8 cellular contexts compared by ENCODE assay signal in the genomic region with DNA sequence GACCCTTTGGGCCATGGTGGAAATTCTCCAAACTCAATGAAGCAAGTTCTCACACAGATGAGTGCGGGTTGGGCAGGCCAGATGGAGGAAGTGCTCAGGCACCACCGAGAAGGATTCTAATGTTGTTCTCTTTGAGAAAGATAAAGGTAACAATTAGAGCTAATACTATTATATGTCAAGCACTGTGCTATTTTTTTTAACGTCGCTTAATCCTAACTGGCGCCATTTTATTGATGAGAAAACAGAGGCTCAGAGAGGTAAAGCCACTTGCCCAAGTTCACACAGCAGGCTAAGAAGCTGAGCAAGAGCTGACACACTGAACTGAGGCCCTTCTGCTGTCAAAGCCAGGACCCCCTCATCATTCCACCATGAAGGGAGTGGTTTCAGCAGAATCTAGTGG. TPM values are rescaled to one million over a fixed set of nuclear protein-coding genes. Genes with fewer than 3 reads are reported as not detected.
DNase-seq lines count a peak whose midpoint lies in the region; ATAC-seq and TF ChIP-seq lines count a peak whose summit lies in the region.

No MANE protein-coding gene starts in this region.

- peak overlapping the region; percentile 92 for H3K4me3 Mint-ChIP-seq in progenitor cell of endocrine pancreas (ENCODE audit: low read depth)

- no TSS peak for BruUV-seq in Panc1 (replicated peaks; lab: Mats Ljungman, UMichigan)

- peaks cover 33% of the 10 kb centered on the region for H3K4me1 Mint-ChIP-seq in progenitor cell of endocrine pancreas (ENCODE audit: low read depth)

- peaks cover 61% of the 10 kb centered on the region for H3K4me1 ChIP-seq in Panc1 (ENCODE audit: control insufficient read depth, insufficient read depth, low read length)

- H3K27ac ChIP-seq in Panc1 (ENCODE audit: low read length): peak overlapping the region; percentile 83

- no peak for TF ChIP-seq CTCF in GM12864 (IDR thresholded peaks at IDR 0.05; ENCODE audit: low read depth, low read length, missing control alignments)
- TF ChIP-seq CTCF in Panc1 (IDR thresholded peaks at IDR 0.05): no peak
- no peak for TF ChIP-seq CTCF in epithelial cell of proximal tubule (conservative IDR thresholded peaks at IDR 0.05; ENCODE audit: low read depth, low read length)
- no peak for TF ChIP-seq CTCF in progenitor cell of endocrine pancreas (IDR thresholded peaks at IDR 0.05; ENCODE audit: unreplicated experiment)

- peaks cover 16% of the 10 kb centered on the region for H3K36me3 ChIP-seq in Panc1 (ENCODE audit: control insufficient read depth, insufficient read depth, low read length)

- peak overlapping the region; percentile 82 for H3K4me3 ChIP-seq in GM12864 (ENCODE audit: low read depth, low read length)
- H3K4me3 ChIP-seq in Panc1 (ENCODE audit: low read depth in 2 of 2, low read length in 2 of 2): peak overlapping the region; percentile 35 to 52
- H3K4me3 ChIP-seq in epithelial cell of proximal tubule (ENCODE audit: low read depth, low read length): peak overlapping the region; percentile 81

- in situ Hi-C loops in Panc1 (cut with HindIII; ENCODE audit: low pct_unique_long_range_greater_than_20kb, low sequenced_read_pairs): loop anchor here (10.0 kb wide), 1 partner anchor 210 kb away; the partner anchor contains the start of gene ZNF780B

- no peaks in the 10 kb centered on the region for H3K9me3 Mint-ChIP-seq in progenitor cell of endocrine pancreas (ENCODE audit: low read depth)

- H3K27me3 ChIP-seq in Panc1 (ENCODE audit: control insufficient read depth, insufficient read depth, low read length): no peaks in the 10 kb centered on the region

- no peak for ATAC-seq in Panc1
- no peak for ATAC-seq in left lobe of liver
- no peak for ATAC-seq in HG03378 (IDR thresholded peaks at IDR 0.05; ENCODE audit: unreplicated experiment)

- peaks cover 2% of the 10 kb centered on the region for H3K36me3 Mint-ChIP-seq in progenitor cell of endocrine pancreas (ENCODE audit: insufficient read depth)

- CTCF ChIA-PET in Panc1 (lab: Charles Lee): interaction anchor here (0.5 to 7.7 kb wide), 34 partner anchors 12 to 1211 kb away, joined by 3 to 357 read pairs (median 6); partner anchors contain the start of genes DYRK1B, EID2B and PSMC4

- peaks cover 3% of the 10 kb centered on the region for H3K27me3 Mint-ChIP-seq in progenitor cell of endocrine pancreas

- H3K27ac Mint-ChIP-seq in progenitor cell of endocrine pancreas: peak overlapping the region; percentile 15

- POLR2A ChIA-PET in Panc1 (lab: Charles Lee): interaction anchor here (0.6 to 6.8 kb wide), 25 partner anchors 12 to 1493 kb away, joined by 3 to 177 read pairs (median 6); partner anchors contain the start of genes DYRK1B, PSMC4 and ZNF546

- DNase-seq in GM12864 (ENCODE audit: low read depth) (no peak), Panc1 (ENCODE audit: low read depth, low spot score) (no peak), epithelial cell of proximal tubule (ENCODE audit: low read depth) (no peak), progenitor cell of endocrine pancreas (ENCODE audit: low spot score, unreplicated experiment) (no peak), left lobe of liver (ENCODE audit: low spot score) (no peak), NCI-H1105 treated with DMSO at 0.1 percent for 48 hours (lab: John Stamatoyannopoulos, UW) (no peak), cerebellar cortex (ENCODE audit: low spot score) (no peak)

- intact Hi-C loops in Panc1 (cut with micrococcal nuclease; ENCODE audit: unreplicated experiment): loop anchor here (2.0 kb wide), 1 partner anchor 126 kb away; the partner anchor contains the start of gene PSMC4

- H3K9me3 ChIP-seq in Panc1 (ENCODE audit: control insufficient read depth, insufficient read depth, low read depth, low read length): no peaks in the 10 kb centered on the region

RNA-seq across cellular contexts. Expression of gene FBL, which starts 1.0 kb away (rescaled TPM):
- total RNA-seq in Panc1 (2021; ENCODE audit: unreplicated experiment) (4,927 TPM), epithelial cell of proximal tubule (187 and 237 TPM in 2 replicates), progenitor cell of endocrine pancreas (250 and 271 TPM in 2 replicates), left lobe of liver (43.0 TPM)
- polyA plus RNA-seq in Panc1 (2012; ENCODE audit: insufficient read length): 6,160 TPM

RNA-seq across cellular contexts. Expression of gene DYRK1B, which starts 11.2 kb away (rescaled TPM):
- total RNA-seq in Panc1 (2021; ENCODE audit: unreplicated experiment): 322 TPM
- 462 TPM for polyA plus RNA-seq in Panc1 (2012; ENCODE audit: insufficient read length)
- total RNA-seq in epithelial cell of proximal tubule: 5.7 and 15.5 TPM in 2 replicates
- total RNA-seq in progenitor cell of endocrine pancreas: 80.7 and 90.7 TPM in 2 replicates
- 5.5 TPM for total RNA-seq in left lobe of liver

Comparison
In these comparisons a context has a peak if more than half of its experiments do, and no peak if none do; other contexts are left out.
1. RNA of gene FBL, which starts 1.0 kb away (total RNA-seq): 4,927 TPM in Panc1 (single experiment); 250 to 271 TPM in progenitor cell of endocrine pancreas, 187 to 237 TPM in epithelial cell of proximal tubule and 43.0 TPM in left lobe of liver (single experiment); every median in the first group is over 10 times any median in the second.
2. Peak in every context shown above with its lines, with median percentiles within 50 percentile points of each other: H3K4me3 ChIP-seq.